Comparison of ENCODE assay signal across 1 cellular context in genomic region chr9:128420651-128421473, GRCh38.
TF ChIP-seq lines count a peak whose summit lies in the region.

CERCAM (plus strand) TSS chr9:128420857; CDS start chr9:128420878, 21 bp downstream.

TF ChIP-seq in HepG2, 621 proteins besides CTCF, POLR2A, EP300 and RAD21 (continued from another document and continues in another):
- TF ChIP-seq PCBP1 (IDR thresholded peaks at IDR 0.05; ENCODE audit: borderline replicate concordance, low read depth, low read length), result 0 out of 2 replicates have a peak, but pooled peaks have one; percentile 12
- 0 out of 2 replicates have a peak, but pooled peaks have one; percentile 15 for TF ChIP-seq FOSL2 (CRISPR knock-in tag; IDR thresholded peaks at IDR 0.05)
- 0 out of 2 replicates have a peak, but pooled peaks have one; percentile 59 for TF ChIP-seq THAP7 (CRISPR knock-in tag; IDR thresholded peaks at IDR 0.05)
- no peak for TF ChIP-seq ZBTB4 (CRISPR knock-in tag; IDR thresholded peaks at IDR 0.05; ENCODE audit: borderline replicate concordance)
- no peak for TF ChIP-seq PAWR (CRISPR knock-in tag; IDR thresholded peaks at IDR 0.05; ENCODE audit: borderline replicate concordance)
- no peak for TF ChIP-seq NR2F2 (IDR thresholded peaks at IDR 0.05; ENCODE audit: borderline replicate concordance, low read depth)
- peak; percentile 64; the same call in 1 of the 2 replicates for TF ChIP-seq ARID4A (CRISPR knock-in tag; IDR thresholded peaks at IDR 0.05; ENCODE audit: borderline replicate concordance)
- TF ChIP-seq ZNF329 (CRISPR knock-in tag; IDR thresholded peaks at IDR 0.05; ENCODE audit: low read depth), result no peak
- no peak for TF ChIP-seq E2F1 (CRISPR knock-in tag; IDR thresholded peaks at IDR 0.05)
- no peak for TF ChIP-seq ZNF792 (CRISPR knock-in tag; IDR thresholded peaks at IDR 0.05)
- no peak for TF ChIP-seq ZNF460 (CRISPR knock-in tag; IDR thresholded peaks at IDR 0.05; ENCODE audit: borderline replicate concordance)
- TF ChIP-seq PRPF4 (IDR thresholded peaks at IDR 0.05; ENCODE audit: low read depth, low read length, poor library complexity, severe bottlenecking), result no peak
- 0 out of 2 replicates have a peak, but pooled peaks have one; percentile 44 for TF ChIP-seq ZNF891 (CRISPR knock-in tag; IDR thresholded peaks at IDR 0.05)
- TF ChIP-seq HINFP (CRISPR knock-in tag; IDR thresholded peaks at IDR 0.05; ENCODE audit: low read depth), result 0 out of 2 replicates have a peak, but pooled peaks have one; percentile 37
- no peak for TF ChIP-seq ZBTB49 (CRISPR knock-in tag; IDR thresholded peaks at IDR 0.05; ENCODE audit: borderline replicate concordance)
- peak; percentile 63 for TF ChIP-seq ZBTB7B (CRISPR knock-in tag; IDR thresholded peaks at IDR 0.05)
- TF ChIP-seq ZNF343 (CRISPR knock-in tag; IDR thresholded peaks at IDR 0.05), result 0 out of 2 replicates have a peak, but pooled peaks have one; percentile 25
- TF ChIP-seq ZFP91 (CRISPR knock-in tag; IDR thresholded peaks at IDR 0.05; ENCODE audit: borderline replicate concordance), result no peak; the same call in 1 of the 2 replicates
- TF ChIP-seq ZNF800 (CRISPR knock-in tag; IDR thresholded peaks at IDR 0.05), result no peak
- no peak for TF ChIP-seq ZNF382 (CRISPR knock-in tag; IDR thresholded peaks at IDR 0.05; ENCODE audit: borderline replicate concordance)
- no peak for TF ChIP-seq SRF (IDR thresholded peaks at IDR 0.05; ENCODE audit: low read depth, low read length)
- TF ChIP-seq PREB (CRISPR knock-in tag; IDR thresholded peaks at IDR 0.05), result no peak
- no peak for TF ChIP-seq GPN1 (CRISPR knock-in tag; IDR thresholded peaks at IDR 0.05; ENCODE audit: borderline replicate concordance)
- TF ChIP-seq ZNF724P (CRISPR knock-in tag; IDR thresholded peaks at IDR 0.05; ENCODE audit: borderline replicate concordance), result no peak
- no peak for TF ChIP-seq KDM5A (IDR thresholded peaks at IDR 0.05; ENCODE audit: borderline replicate concordance, low read length)
- TF ChIP-seq ZNF615 (CRISPR knock-in tag; IDR thresholded peaks at IDR 0.05; ENCODE audit: borderline replicate concordance), result no peak
- TF ChIP-seq KLF12 (CRISPR knock-in tag; IDR thresholded peaks at IDR 0.05; ENCODE audit: borderline replicate concordance), result no peak
- no peak for TF ChIP-seq ZNF564 (CRISPR knock-in tag; IDR thresholded peaks at IDR 0.05)
